In genomic region chr1:53111073-53111556, GRCh38 we compare ENCODE assay signal across 1 cellular context.
A peak's percentile ranks its signal among the peaks of the same experiment; 100 is the strongest.
TF ChIP-seq lines count a peak whose summit lies in the region.

No MANE protein-coding gene starts in this region.

TF ChIP-seq in HepG2, 621 proteins besides CTCF, POLR2A, EP300 and RAD21 (continued from another document and continues in another):
- TF ChIP-seq CERS6 (CRISPR knock-in tag; IDR thresholded peaks at IDR 0.05) = no peak
- TF ChIP-seq ZNF33A (CRISPR knock-in tag; IDR thresholded peaks at IDR 0.05; ENCODE audit: borderline replicate concordance) = no peak
- no peak for TF ChIP-seq MED8 (CRISPR knock-in tag; IDR thresholded peaks at IDR 0.05; ENCODE audit: insufficient replicate concordance)
- no peak for TF ChIP-seq ATF7-NPFF (CRISPR knock-in tag; IDR thresholded peaks at IDR 0.05; ENCODE audit: low read depth)
- no peak for TF ChIP-seq ZBTB8A (CRISPR knock-in tag; IDR thresholded peaks at IDR 0.05; ENCODE audit: borderline replicate concordance, low read depth)
- peak; percentile 70; the same call in 1 of the 2 replicates for TF ChIP-seq TARDBP (CRISPR knock-in tag; IDR thresholded peaks at IDR 0.05)
- TF ChIP-seq AKAP8 (CRISPR knock-in tag; IDR thresholded peaks at IDR 0.05) = no peak
- TF ChIP-seq MEIS1 (CRISPR knock-in tag; IDR thresholded peaks at IDR 0.05; ENCODE audit: borderline replicate concordance) = peak; percentile 81; the same call in 1 of the 2 replicates
- no peak for TF ChIP-seq PRMT3 (CRISPR knock-in tag; IDR thresholded peaks at IDR 0.05; ENCODE audit: borderline replicate concordance, low read depth)
- no peak for TF ChIP-seq ZNF879 (CRISPR knock-in tag; IDR thresholded peaks at IDR 0.05)
- TF ChIP-seq NFIB (CRISPR knock-in tag; IDR thresholded peaks at IDR 0.05; ENCODE audit: borderline replicate concordance) = no peak
- no peak for TF ChIP-seq ATM (IDR thresholded peaks at IDR 0.05; ENCODE audit: borderline replicate concordance)
- TF ChIP-seq RXRA (CRISPR knock-in tag; IDR thresholded peaks at IDR 0.05) = peak; percentile 62
- peak; percentile 64; the same call in 1 of the 2 replicates for TF ChIP-seq HOMEZ (CRISPR knock-in tag; IDR thresholded peaks at IDR 0.05; ENCODE audit: low read depth)
- TF ChIP-seq STAT5B (CRISPR knock-in tag; IDR thresholded peaks at IDR 0.05) = no peak
- TF ChIP-seq BCL6 (CRISPR knock-in tag; IDR thresholded peaks at IDR 0.05) = no peak
- peak; percentile 87; the same call in 1 of the 2 replicates for TF ChIP-seq HBP1 (CRISPR knock-in tag; IDR thresholded peaks at IDR 0.05; ENCODE audit: low read depth)
- no peak for TF ChIP-seq DMTF1 (CRISPR knock-in tag; IDR thresholded peaks at IDR 0.05)
- TF ChIP-seq ZBTB39 (CRISPR knock-in tag; IDR thresholded peaks at IDR 0.05) = no peak
- TF ChIP-seq HDAC1 (CRISPR knock-in tag; IDR thresholded peaks at IDR 0.05) = peak; percentile 82
- TF ChIP-seq ZNF556 (CRISPR knock-in tag; IDR thresholded peaks at IDR 0.05; ENCODE audit: borderline replicate concordance) = no peak; the same call in 1 of the 2 replicates
- TF ChIP-seq XRCC5 (optimal IDR thresholded peaks at IDR 0.05; ENCODE audit: low read length) = no peak
- TF ChIP-seq MIXL1 (CRISPR knock-in tag; IDR thresholded peaks at IDR 0.05) = peak; percentile 31; the same call in 1 of the 2 replicates
- no peak for TF ChIP-seq ZNF619 (CRISPR knock-in tag; IDR thresholded peaks at IDR 0.05)
- no peak; the same call in 1 of the 2 replicates for TF ChIP-seq SP4 (CRISPR knock-in tag; IDR thresholded peaks at IDR 0.05)
- TF ChIP-seq TOPORS (CRISPR knock-in tag; IDR thresholded peaks at IDR 0.05) = no peak
- no peak for TF ChIP-seq ZNF17 (CRISPR knock-in tag; IDR thresholded peaks at IDR 0.05)
- no peak for TF ChIP-seq EHMT2 (IDR thresholded peaks at IDR 0.05; ENCODE audit: borderline replicate concordance, low read depth, low read length)
- peak; percentile 91 for TF ChIP-seq SKIL (CRISPR knock-in tag; IDR thresholded peaks at IDR 0.05; ENCODE audit: borderline replicate concordance)
- no peak for TF ChIP-seq RNF219 (CRISPR knock-in tag; IDR thresholded peaks at IDR 0.05)
- peak; percentile 72; the same call in 1 of the 2 replicates for TF ChIP-seq MXD4 (CRISPR knock-in tag; IDR thresholded peaks at IDR 0.05)
- no peak for TF ChIP-seq DMAP1 (CRISPR knock-in tag; IDR thresholded peaks at IDR 0.05)
- peak; percentile 78; the same call in 1 of the 2 replicates for TF ChIP-seq ZNF691 (CRISPR knock-in tag; IDR thresholded peaks at IDR 0.05; ENCODE audit: borderline replicate concordance, low read depth)
- TF ChIP-seq ZNF552 (CRISPR knock-in tag; IDR thresholded peaks at IDR 0.05; ENCODE audit: borderline replicate concordance) = no peak
- TF ChIP-seq MLXIP (CRISPR knock-in tag; IDR thresholded peaks at IDR 0.05; ENCODE audit: borderline replicate concordance) = no peak
- no peak for TF ChIP-seq ZSCAN22 (CRISPR knock-in tag; IDR thresholded peaks at IDR 0.05)
- no peak for TF ChIP-seq MBD4 (IDR thresholded peaks at IDR 0.05; ENCODE audit: borderline replicate concordance, low read length)
- no peak for TF ChIP-seq HNRNPUL1 (IDR thresholded peaks at IDR 0.05; ENCODE audit: low read depth, low read length)
- TF ChIP-seq ZNF563 (CRISPR knock-in tag; IDR thresholded peaks at IDR 0.05) = no peak
- TF ChIP-seq MYPOP (CRISPR knock-in tag; IDR thresholded peaks at IDR 0.05) = no peak
